ENCODE assay signal across 9 cellular contexts in genomic region chr21:36419996-36420395, GRCh38. TPM values are rescaled to one million over a fixed set of nuclear protein-coding genes. Genes with fewer than 3 reads are reported as not detected.
A peak's percentile ranks its signal among the peaks of the same experiment; 100 is the strongest.
DNase-seq lines count a peak whose midpoint lies in the region; ATAC-seq and TF ChIP-seq lines count a peak whose summit lies in the region.
"Had no signal": no experiment of that assay in that cellular context is flagged by ENCODE, and none has a peak within 500 bp of the region (broad histone marks: within the 10 kb centered on the region; RNA-seq: fewer than 3 reads in every experiment).

No MANE protein-coding gene starts in this region.

- H3K36me3 ChIP-seq in esophagus squamous epithelium = peaks cover 0 to 32% (median 6%) of the 10 kb centered on the region in 3 donors

- H3K4me3 ChIP-seq in esophagus squamous epithelium = no peak overlapping the region

- H3K27ac ChIP-seq in esophagus squamous epithelium = no peak overlapping the region
- no peak overlapping the region for H3K27ac ChIP-seq in substantia nigra (ENCODE audit: low read depth, low read length, poor library complexity, severe bottlenecking)

- no peaks in the 10 kb centered on the region for H3K27me3 ChIP-seq in esophagus squamous epithelium

- CTCF ChIA-PET in activated CD8-positive, alpha-beta memory T cell treated with anti-CD3 and anti-CD28 coated beads, Interleukin-2, amount 10 ng/mL, durations not matched to agents 7 days and 5 days (lab: Charles Lee) = interaction anchor here (0.7 to 0.8 kb wide), 3 partner anchors 9 to 14 kb away, joined by 3 to 4 read pairs (median 4); no protein-coding TSS in a partner anchor

- H3K36me3 Mint-ChIP-seq in activated CD8-positive, alpha-beta memory T cell treated with anti-CD3 and anti-CD28 coated beads, Interleukin-2, amount 10 ng/mL, durations not matched to agents 7 days and 5 days = peaks cover 17% of the 10 kb centered on the region

- H3K9me3 Mint-ChIP-seq in activated CD8-positive, alpha-beta memory T cell treated with anti-CD3 and anti-CD28 coated beads, Interleukin-2, amount 10 ng/mL, durations not matched to agents 7 days and 5 days (ENCODE audit: low read depth) = no peaks in the 10 kb centered on the region
- H3K9me3 Mint-ChIP-seq: T-helper 1 cell treated with Interleukin-12 subunit alpha and Interleukin-12 subunit beta and Interleukin-4 antibody, amounts not matched to agents 30 μg/mL and 1 μg/mL, for 36 hours had no signal

- peaks cover 0 to 15% (median 0%) of the 10 kb centered on the region in 3 donors for H3K4me1 ChIP-seq in esophagus squamous epithelium

- H3K4me1 Mint-ChIP-seq in activated CD8-positive, alpha-beta memory T cell treated with anti-CD3 and anti-CD28 coated beads, Interleukin-2, amount 10 ng/mL, durations not matched to agents 7 days and 5 days = peaks cover 9% of the 10 kb centered on the region

- no peak overlapping the region for H3K4me3 Mint-ChIP-seq in activated CD8-positive, alpha-beta memory T cell treated with anti-CD3 and anti-CD28 coated beads, Interleukin-2, amount 10 ng/mL, durations not matched to agents 7 days and 5 days
- H3K4me3 Mint-ChIP-seq: T-helper 1 cell treated with Interleukin-12 subunit alpha and Interleukin-12 subunit beta and Interleukin-4 antibody, amounts not matched to agents 30 μg/mL and 1 μg/mL, for 36 hours had no signal

- H3K9me3 ChIP-seq in esophagus squamous epithelium = no peaks in the 10 kb centered on the region

- ATAC-seq in HG03159 (IDR thresholded peaks at IDR 0.05; ENCODE audit: unreplicated experiment) (peak; percentile 60), GM19328 (IDR thresholded peaks at IDR 0.05; ENCODE audit: unreplicated experiment) (no peak)
- ATAC-seq in activated CD8-positive, alpha-beta memory T cell treated with anti-CD3 and anti-CD28 coated beads, Interleukin-2, amount 10 ng/mL, durations not matched to agents 7 days and 5 days = peak; percentile 59

- no peaks in the 10 kb centered on the region for H3K27me3 Mint-ChIP-seq in activated CD8-positive, alpha-beta memory T cell treated with anti-CD3 and anti-CD28 coated beads, Interleukin-2, amount 10 ng/mL, durations not matched to agents 7 days and 5 days

- no peak for TF ChIP-seq POLR2A in esophagus squamous epithelium (IDR thresholded peaks at IDR 0.05)

- 0 to 2% methylated on average over 1 to 8 of the region's 8 CpGs for WGBS in esophagus squamous epithelium, 2 donors

- DNase-seq in DMS153 (lab: John Stamatoyannopoulos, UW) = peak; percentile 43
- peak; percentile 8 for DNase-seq in NCI-H82 treated with DMSO at 0.1 percent for 48 hours (lab: John Stamatoyannopoulos, UW; ENCODE audit: unreplicated experiment)
- peak; percentile 59 for DNase-seq in activated CD8-positive, alpha-beta memory T cell treated with anti-CD3 and anti-CD28 coated beads, Interleukin-2, amount 10 ng/mL, durations not matched to agents 7 days and 5 days
- DNase-seq in esophagus squamous epithelium (lab: John Stamatoyannopoulos, UW) = no peak
- DNase-seq in myocyte (ENCODE audit: low read depth) = peak; percentile 91
- peak in 42 of 49 donors; percentile 3 to 76 (median 43) for DNase-seq in substantia nigra (lab: John Stamatoyannopoulos, UW)

- H3K27ac Mint-ChIP-seq in activated CD8-positive, alpha-beta memory T cell treated with anti-CD3 and anti-CD28 coated beads, Interleukin-2, amount 10 ng/mL, durations not matched to agents 7 days and 5 days = no peak overlapping the region
- H3K27ac Mint-ChIP-seq: T-helper 1 cell treated with Interleukin-12 subunit alpha and Interleukin-12 subunit beta and Interleukin-4 antibody, amounts not matched to agents 30 μg/mL and 1 μg/mL, for 36 hours had no signal

- intact Hi-C loops in esophagus squamous epithelium (cut with DNase I) = loop anchor here (10.0 kb wide), 1 partner anchor 505 kb away; no protein-coding TSS in a partner anchor

- peak; percentile 62 to 84 (median 72) for TF ChIP-seq CTCF in esophagus squamous epithelium (IDR thresholded peaks at IDR 0.05)

RNA-seq across cellular contexts. Expression of gene CHAF1B, which starts 34.8 kb away (rescaled TPM):
- total RNA-seq in activated CD8-positive, alpha-beta memory T cell treated with anti-CD3 and anti-CD28 coated beads, Interleukin-2, amount 10 ng/mL, durations not matched to agents 7 days and 5 days = 10 to 100 TPM; 28.9 to 29.2 TPM
- 1 to 10 TPM; 2.4 to 6.6 (median 4.3) TPM for total RNA-seq in esophagus squamous epithelium
- total RNA-seq in myocyte = 0.67 and 1.3 TPM in 2 replicates
- 0.88 TPM for polyA plus RNA-seq in myocyte (2012)

RNA-seq across cellular contexts. Expression of gene CLDN14, which starts 59.9 kb away (rescaled TPM):
- not detected for total RNA-seq in activated CD8-positive, alpha-beta memory T cell treated with anti-CD3 and anti-CD28 coated beads, Interleukin-2, amount 10 ng/mL, durations not matched to agents 7 days and 5 days
- total RNA-seq in esophagus squamous epithelium (not detected), myocyte (0.27 TPM in 1 of 2 replicates, not detected in the other)
- polyA plus RNA-seq in myocyte (2012) = 0.97 TPM
